8 cellular contexts compared by ENCODE assay signal in genomic region chr11:64304316-64305072, GRCh38. TPM values are rescaled to one million over a fixed set of nuclear protein-coding genes. Genes with fewer than 3 reads are reported as not detected.
A peak's percentile ranks its signal among the peaks of the same experiment; 100 is the strongest.
DNase-seq lines count a peak whose midpoint lies in the region; ATAC-seq and TF ChIP-seq lines count a peak whose summit lies in the region.

No MANE protein-coding gene starts in this region.

- POLR2A ChIA-PET in AG04449 (lab: Yijun Ruan, JAX), result interaction anchor here (0.6 to 2.3 kb wide), 8 partner anchors 13 to 119 kb away, joined by 3 to 12 read pairs (median 4); partner anchors contain the start of genes PRDX5, STIP1 and TRMT112

- intact Hi-C loops in breast epithelium (cut with DNase I; ENCODE audit: low total_unique reads), result no loop called here

- H3K27ac ChIP-seq in WERI-Rb-1, result peak overlapping the region; percentile 39
- peak overlapping the region; percentile 89 to 90 for H3K27ac ChIP-seq in breast epithelium

- CTCF ChIA-PET in AG04449 (lab: Yijun Ruan, JAX), result interaction anchor here (0.6 to 8.2 kb wide), 40 partner anchors 10 to 466 kb away, joined by 3 to 305 read pairs (median 8); partner anchors contain the start of genes BAD, FERMT3, FKBP2 and GPR137

- TF ChIP-seq CTCF in AG04449 (IDR thresholded peaks at IDR 0.05; ENCODE audit: insufficient read depth, low read length, missing control alignments), result peak; percentile 93
- peak; percentile 89 for TF ChIP-seq CTCF in WERI-Rb-1 (IDR thresholded peaks at IDR 0.05; ENCODE audit: low read depth, low read length)
- peak; percentile 68 to 94 (median 89) for TF ChIP-seq CTCF in breast epithelium (IDR thresholded peaks at IDR 0.05)

- no peaks in the 10 kb centered on the region for H3K27me3 ChIP-seq in WERI-Rb-1 (ENCODE audit: insufficient read depth, low read depth, severe bottlenecking)
- H3K27me3 ChIP-seq in breast epithelium, result peaks cover 0 to 14% of the 10 kb centered on the region in 2 donors

- no peaks in the 10 kb centered on the region for H3K9me3 ChIP-seq in WERI-Rb-1 (ENCODE audit: severe bottlenecking)
- no peaks in the 10 kb centered on the region for H3K9me3 ChIP-seq in breast epithelium

- TF ChIP-seq POLR2A in breast epithelium (IDR thresholded peaks at IDR 0.05), result no peak

- DNase-seq in AG04449 (ENCODE audit: low read depth, low spot score) (no peak), NCI-H2196 (lab: John Stamatoyannopoulos, UW; ENCODE audit: unreplicated experiment) (peak; percentile 94), WERI-Rb-1 (peak; percentile 95), breast epithelium (ENCODE audit: low spot score in 2 of 2) (peak; percentile 84 to 94), iPS-NIHi7 (ENCODE audit: extremely low spot score) (peak; percentile 86), smooth muscle cell of the brain vasculature (ENCODE audit: low read depth, low spot score) (peak; percentile 62)

- peak overlapping the region; percentile 73 for H3K4me3 ChIP-seq in AG04449 (ENCODE audit: low read depth, low read length)
- peak overlapping the region; percentile 88 for H3K4me3 ChIP-seq in WERI-Rb-1 (ENCODE audit: low read depth, low read length)
- H3K4me3 ChIP-seq in breast epithelium, result peak overlapping the region; percentile 62 to 75 (median 69)

- H3K36me3 ChIP-seq in WERI-Rb-1 (peaks cover 4% of the 10 kb centered on the region), breast epithelium (no peaks in the 10 kb centered on the region)

- ATAC-seq in GM18861 (IDR thresholded peaks at IDR 0.05; ENCODE audit: unreplicated experiment) (peak; percentile 22), HG03103 (IDR thresholded peaks at IDR 0.05; ENCODE audit: low read depth, unreplicated experiment) (peak; percentile 1)

- H3K4me1 ChIP-seq in breast epithelium, result peaks cover 15 to 23% of the 10 kb centered on the region in 2 donors

RNA-seq across cellular contexts. Expression of gene ESRRA, which starts 0.8 kb away (rescaled TPM):
- 10 to 100 TPM; 38.2 to 43.9 (median 39.5) TPM for total RNA-seq in breast epithelium

RNA-seq across cellular contexts. Expression of gene CATSPERZ, which starts 4.3 kb away (rescaled TPM):
- 1 to 10 TPM in 1 of 3 donors, not detected in 2; 1.8 TPM for total RNA-seq in breast epithelium

RNA-seq across cellular contexts. Expression of gene TRMT112, which starts 12.9 kb away (rescaled TPM):
- 100 to 1,000 TPM; 206 to 266 (median 262) TPM for total RNA-seq in breast epithelium

RNA-seq across cellular contexts. Expression of gene KCNK4, which starts 13.4 kb away (rescaled TPM):
- 1 to 10 TPM in 1 of 3 donors, not detected in 2; 2.3 TPM for total RNA-seq in breast epithelium

RNA-seq across cellular contexts. Expression of gene PRDX5, which starts 13.4 kb away (rescaled TPM):
- total RNA-seq in breast epithelium, result 100 to 1,000 TPM; 241 to 327 (median 262) TPM
